8 cellular contexts compared by ENCODE assay signal in genomic region chr5:151151793-151152192, GRCh38. TPM values are rescaled to one million over a fixed set of nuclear protein-coding genes. Genes with fewer than 3 reads are reported as not detected.
A peak's percentile ranks its signal among the peaks of the same experiment; 100 is the strongest.
DNase-seq lines count a peak whose midpoint lies in the region; ATAC-seq lines count a peak whose summit lies in the region.

No MANE protein-coding gene starts in this region.

- no peak overlapping the region for H3K4me2 ChIP-seq in GM23248 (ENCODE audit: unreplicated experiment)

- POLR2A ChIA-PET in T-cell (lab: Charles Lee) = no interaction called here

- H3K9me3 Mint-ChIP-seq in T-cell = no peaks in the 10 kb centered on the region

- H3K9me2 ChIP-seq in GM23248 (ENCODE audit: insufficient read depth) = no peaks in the 10 kb centered on the region

- H4K20me1 ChIP-seq in GM23248 (ENCODE audit: insufficient read depth) = peaks cover 13% of the 10 kb centered on the region; the same call in 1 of the 2 replicates

- H3K27ac Mint-ChIP-seq in T-cell = peak overlapping the region; percentile 96 to 98

- no peaks in the 10 kb centered on the region for H3K27me3 ChIP-seq in GM23248 (replicated peaks; ENCODE audit: insufficient read depth)

- in situ Hi-C loops in GM23248 (cut with MboI) = no loop called here

- H3K36me3 ChIP-seq in GM23248 (ENCODE audit: low read depth) = no peaks in the 10 kb centered on the region; the same call in 1 of the 2 replicates

- H3K27ac ChIP-seq in GM23248 = peak overlapping the region; percentile 69

- CTCF ChIA-PET in T-cell (lab: Charles Lee) = interaction anchor here (1.2 to 5.0 kb wide), 3 partner anchors 10 to 14 kb away, joined by 3 to 49 read pairs (median 5); no protein-coding TSS in a partner anchor

- peak overlapping the region; percentile 42 to 96 (median 52) for H3K4me3 Mint-ChIP-seq in T-cell

- H3K79me2 ChIP-seq in GM23248 (ENCODE audit: insufficient read depth) = peaks cover 100% of the 10 kb centered on the region

- H3K9me3 ChIP-seq in GM23248 (ENCODE audit: low read depth) = no peaks in the 10 kb centered on the region

- H3K4me1 Mint-ChIP-seq in T-cell = peaks cover 96 to 98% (median 97%) of the 10 kb centered on the region in 3 donors

- H2AFZ ChIP-seq in GM23248 = no peak overlapping the region

- no peak for ATAC-seq in T-cell (replicated peaks in 1 of 4)

- peaks cover 46% of the 10 kb centered on the region for H3K4me1 ChIP-seq in GM23248 (ENCODE audit: insufficient read depth)

- DNase-seq in GF-D8 (lab: John Stamatoyannopoulos, UW) (peak; percentile 97), GM23248 (peak; percentile 61), T-cell (peak in 1 of 34 experiments; percentile 15), foreskin melanocyte (peak; percentile 62), NAMALWA (ENCODE audit: low spot score) (no peak), NCI-H446 treated with DMSO at 0.1 percent for 48 hours (lab: John Stamatoyannopoulos, UW) (no peak), RPMI8226 (no peak)
- DNase-seq in stimulated activated CD4-positive, alpha-beta T cell treated with anti-CD3 and anti-CD28 coated beads, TNF-alpha, amount 100 ng/mL, for 48 hours (ENCODE audit: low read depth in 3 of 3) = peak in 2 of 3 donors; percentile 48 to 67

- no peaks in the 10 kb centered on the region for H3K27me3 Mint-ChIP-seq in T-cell

- WGBS in GM23248 (ENCODE audit: low coverage in 1 of 2, low lambda C conversion rate in 2 of 2, missing lambda C conversion rate in 2 of 2), 2 experiments = 29 to 32% methylated on average over 5 of the region's 5 CpGs

- H3F3A ChIP-seq in GM23248 (ENCODE audit: insufficient read depth) = peaks cover 18% of the 10 kb centered on the region

- no peak overlapping the region for H3K4me3 ChIP-seq in GM23248

- H3K36me3 Mint-ChIP-seq in T-cell = peaks cover 36% of the 10 kb centered on the region

- peak overlapping the region; percentile 41 for H3K9ac ChIP-seq in GM23248

RNA-seq across cellular contexts. Expression of gene ANXA6, which starts 5.8 kb away (rescaled TPM):
- 384 and 409 TPM in 2 replicates for total RNA-seq in GM23248 (2014; rRNA removed; shearing (Covaris generic))
- polyA plus RNA-seq in GM23248 (2016; fragmentation: Nextera tagmentation; extraction: Ambion mirVana) = 183 and 190 TPM in 2 replicates
- total RNA-seq in T-cell = 100 to 1,000 TPM; 266 to 395 (median 345) TPM

Comparison
In these comparisons a context has a peak if more than half of its experiments do, and no peak if none do; other contexts are left out.
1. DNase-seq: peak in GF-D8 (single experiment), GM23248 (single experiment), foreskin melanocyte (single experiment) and stimulated activated CD4-positive, alpha-beta T cell treated with anti-CD3 and anti-CD28 coated beads, TNF-alpha, amount 100 ng/mL, for 48 hours (2 of 3); none in NAMALWA (single experiment), NCI-H446 treated with DMSO at 0.1 percent for 48 hours (single experiment) and RPMI8226 (single experiment).